In the genomic region with DNA sequence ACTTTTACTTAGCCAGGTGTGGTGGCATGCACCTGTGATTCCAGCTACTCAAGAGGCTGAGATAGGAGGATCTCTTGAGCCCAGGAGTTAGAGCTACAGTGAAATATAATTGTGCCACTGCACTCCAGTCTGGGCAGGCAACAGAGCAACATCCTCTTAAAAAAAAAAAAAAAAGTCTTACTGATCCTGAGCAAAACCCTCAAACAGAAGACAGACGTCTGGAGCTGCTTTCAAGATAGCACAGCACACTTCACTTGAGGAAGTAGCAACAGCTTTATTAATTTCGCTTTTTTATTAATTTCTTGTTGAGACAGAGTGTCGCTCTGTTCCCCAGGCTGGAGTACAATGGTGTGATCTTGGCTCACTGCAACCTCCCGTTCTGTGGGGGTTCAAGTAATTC, we compare ENCODE assay signal across 39 cellular contexts. TPM values are rescaled to one million over a fixed set of nuclear protein-coding genes. Genes with fewer than 3 reads are reported as not detected.
A peak's percentile ranks its signal among the peaks of the same experiment; 100 is the strongest.
DNase-seq lines count a peak whose midpoint lies in the region; ATAC-seq, FAIRE-seq and TF ChIP-seq lines count a peak whose summit lies in the region.
"Had no signal": no experiment of that assay in that cellular context is flagged by ENCODE, and none has a peak within 500 bp of the region (broad histone marks: within the 10 kb centered on the region; RNA-seq: fewer than 3 reads in every experiment).

No MANE protein-coding gene starts in this region.

- H3K27ac ChIP-seq in ovary, result no peak overlapping the region
- H3K27ac ChIP-seq: brain microvascular endothelial cell, esophagus muscularis mucosa, prostate gland had no signal

- no peaks in the 10 kb centered on the region for H3K27me3 Mint-ChIP-seq in activated B cell treated with CpG ODN at 0.5 μM for 24 hours
- H3K27me3 Mint-ChIP-seq in stimulated activated naive B cell treated with anti-CD40 and anti-IgM and Interleukin-4, amounts not matched to agents 10 μg/mL and 1 μg/mL and 100 μg/mL, for 72 hours, result no peaks in the 10 kb centered on the region
- H3K27me3 Mint-ChIP-seq: activated CD4-positive, alpha-beta T cell treated with anti-CD3 and anti-CD28 coated beads, Interleukin-2, amount 10 ng/mL, durations not matched to agents 24 days and 14 days; activated naive CD4-positive, alpha-beta T cell treated with anti-CD3 and anti-CD28 coated beads, Interleukin-2, amount 50 U/mL, for 24 hours; naive thymus-derived CD8-positive, alpha-beta T cell had no signal

- peak overlapping the region; percentile 80 for H3K27ac Mint-ChIP-seq in activated B cell treated with CpG ODN at 0.5 μM for 24 hours
- peak overlapping the region; percentile 69 for H3K27ac Mint-ChIP-seq in stimulated activated naive B cell treated with anti-CD40 and anti-IgM and Interleukin-4, amounts not matched to agents 10 μg/mL and 1 μg/mL and 100 μg/mL, for 72 hours
- H3K27ac Mint-ChIP-seq: activated CD4-positive, alpha-beta T cell treated with anti-CD3 and anti-CD28 coated beads, Interleukin-2, amount 10 ng/mL, durations not matched to agents 24 days and 14 days; activated naive CD4-positive, alpha-beta T cell treated with anti-CD3 and anti-CD28 coated beads, Interleukin-2, amount 50 U/mL, for 24 hours; activated T-helper 2 cell treated with anti-CD3 and anti-CD28 coated beads, Interferon-gamma antibody, Interleukin-2, Interleukin-4, amounts not matched to agents 10 μg/mL and 5 μg/mL and 100 μg/mL, durations not matched to agents 14 hours and 24 hours and 36 hours; mesothelial cell of epicardium; naive thymus-derived CD8-positive, alpha-beta T cell had no signal

- peaks cover 38% of the 10 kb centered on the region for H3K36me3 Mint-ChIP-seq in activated B cell treated with CpG ODN at 0.5 μM for 24 hours (ENCODE audit: low read depth)
- peaks cover 52 to 73% of the 10 kb centered on the region in 2 donors for H3K36me3 Mint-ChIP-seq in stimulated activated naive B cell treated with anti-CD40 and anti-IgM and Interleukin-4, amounts not matched to agents 10 μg/mL and 1 μg/mL and 100 μg/mL, for 72 hours

- TF ChIP-seq CTCF in activated B cell treated with CpG ODN at 0.5 μM for 24 hours (IDR thresholded peaks at IDR 0.05) (no peak), ovary (IDR thresholded peaks at IDR 0.05) (no peak)

- no peaks in the 10 kb centered on the region for H3K27me3 ChIP-seq in ovary
- H3K27me3 ChIP-seq: brain microvascular endothelial cell, dorsolateral prefrontal cortex, esophagus muscularis mucosa had no signal

- no peaks in the 10 kb centered on the region for H3K9me3 Mint-ChIP-seq in activated B cell treated with CpG ODN at 0.5 μM for 24 hours
- H3K9me3 Mint-ChIP-seq in stimulated activated naive B cell treated with anti-CD40 and anti-IgM and Interleukin-4, amounts not matched to agents 10 μg/mL and 1 μg/mL and 100 μg/mL, for 72 hours, result peaks cover 3 to 5% of the 10 kb centered on the region in 2 donors
- H3K9me3 Mint-ChIP-seq: activated CD4-positive, alpha-beta T cell treated with anti-CD3 and anti-CD28 coated beads, Interleukin-2, amount 10 ng/mL, durations not matched to agents 24 days and 14 days; activated naive CD4-positive, alpha-beta T cell treated with anti-CD3 and anti-CD28 coated beads, Interleukin-2, amount 50 U/mL, for 24 hours; activated T-helper 2 cell treated with anti-CD3 and anti-CD28 coated beads, Interferon-gamma antibody, Interleukin-2, Interleukin-4, amounts not matched to agents 10 μg/mL and 5 μg/mL and 100 μg/mL, durations not matched to agents 14 hours and 24 hours and 36 hours; mesothelial cell of epicardium; naive thymus-derived CD8-positive, alpha-beta T cell; T-helper 2 cell treated with Interferon-gamma antibody and Interleukin-4, amounts not matched to agents 5 μg/mL and 100 μg/mL, for 36 hours had no signal

- peaks cover 61% of the 10 kb centered on the region for H3K4me1 Mint-ChIP-seq in activated B cell treated with CpG ODN at 0.5 μM for 24 hours
- H3K4me1 Mint-ChIP-seq in stimulated activated naive B cell treated with anti-CD40 and anti-IgM and Interleukin-4, amounts not matched to agents 10 μg/mL and 1 μg/mL and 100 μg/mL, for 72 hours, result peaks cover 27 to 55% of the 10 kb centered on the region in 2 donors
- H3K4me1 Mint-ChIP-seq: mesothelial cell of epicardium had no signal

- H3K4me3 Mint-ChIP-seq in activated B cell treated with CpG ODN at 0.5 μM for 24 hours, result peak overlapping the region; percentile 53
- no peak overlapping the region for H3K4me3 Mint-ChIP-seq in stimulated activated naive B cell treated with anti-CD40 and anti-IgM and Interleukin-4, amounts not matched to agents 10 μg/mL and 1 μg/mL and 100 μg/mL, for 72 hours
- H3K4me3 Mint-ChIP-seq: activated CD4-positive, alpha-beta T cell treated with anti-CD3 and anti-CD28 coated beads, Interleukin-2, amount 10 ng/mL, durations not matched to agents 24 days and 14 days; activated naive CD4-positive, alpha-beta T cell treated with anti-CD3 and anti-CD28 coated beads, Interleukin-2, amount 50 U/mL, for 24 hours; mesothelial cell of epicardium; naive thymus-derived CD8-positive, alpha-beta T cell; T-helper 2 cell treated with Interferon-gamma antibody and Interleukin-4, amounts not matched to agents 5 μg/mL and 100 μg/mL, for 36 hours had no signal

- CTCF ChIA-PET in activated B cell treated with CpG ODN at 0.5 μM for 24 hours (lab: Charles Lee), result interaction anchor here (1.2 kb wide), 1 partner anchor 19 kb away, joined by 3 read pairs; no protein-coding TSS in a partner anchor

- H3K4me3 ChIP-seq in ovary, result no peak overlapping the region
- H3K4me3 ChIP-seq: dorsolateral prefrontal cortex, esophagus muscularis mucosa, prostate gland had no signal

- peak; percentile 8 for FAIRE-seq in GM19239 (lab: Jason Lieb, UNC)
- FAIRE-seq: endometrium, keratinocyte had no signal

- H3K9me3 ChIP-seq in ovary, result no peaks in the 10 kb centered on the region
- H3K9me3 ChIP-seq: esophagus muscularis mucosa, prostate gland had no signal

- no peak for DNase-seq in GM19239 (ENCODE audit: insufficient read length, low spot score)
- DNase-seq in NOMO-1 (lab: John Stamatoyannopoulos, UW; ENCODE audit: unreplicated experiment in 2 of 2), result peak; percentile 45 to 63
- DNase-seq in activated B cell treated with CpG ODN at 0.5 μM for 24 hours, result no peak
- no peak for DNase-seq in stimulated activated naive B cell treated with anti-CD40 and anti-IgM and Interleukin-4, amounts not matched to agents 10 μg/mL and 1 μg/mL and 100 μg/mL, for 72 hours
- no peak for DNase-seq in ovary
- no peak for DNase-seq in stimulated activated CD4-positive, alpha-beta T cell treated with anti-CD3 and anti-CD28 coated beads, Interleukin-15, amount 100 ng/mL, for 24 hours
- DNase-seq: activated CD4-positive, alpha-beta T cell treated with anti-CD3 and anti-CD28 coated beads, Interleukin-2, amount 10 ng/mL, durations not matched to agents 24 days and 14 days; activated CD8-positive, alpha-beta memory T cell treated with anti-CD3 and anti-CD28 coated beads for 24 hours; activated T-cell treated with anti-CD3 and anti-CD28 coated beads for 4 hours; amygdala; brain microvascular endothelial cell; C1 segment of cervical spinal cord; DMS79; dorsolateral prefrontal cortex; foreskin fibroblast; GDM1; GOT3; head of caudate nucleus; left ventricle myocardium superior; naive thymus-derived CD8-positive, alpha-beta T cell; NCI-H1048; NCI-H1694; NCI-H446; NCI-H748 treated with DMSO at 0.1 percent for 48 hours; nucleus accumbens; stimulated activated CD4-positive, alpha-beta T cell treated with anti-CD3 and anti-CD28 coated beads, Interleukin-12 subunit alpha, Interleukin-12 subunit beta, amount 100 ng/mL, for 4 hours; stimulated activated CD4-positive, alpha-beta T cell treated with anti-CD3 and anti-CD28 coated beads, Interleukin-4, amount 100 ng/mL, for 1 hour; trophoblast cell had no signal

- TF ChIP-seq POLR2A in ovary (IDR thresholded peaks at IDR 0.05), result no peak

- TF ChIP-seq EP300 in ovary (IDR thresholded peaks at IDR 0.05), result no peak

- POLR2A ChIA-PET in activated B cell treated with CpG ODN at 0.5 μM for 24 hours (lab: Charles Lee), result interaction anchor here (0.7 to 8.8 kb wide), 6 partner anchors 8 to 67 kb away, joined by 3 to 209 read pairs (median 6); a partner anchor contains a TSS

- 83 to 88% (median 86%) methylated on average over 4 of the region's 4 CpGs for WGBS in ovary, 3 donors

- no peaks in the 10 kb centered on the region for H3K4me1 ChIP-seq in ovary (ENCODE audit: insufficient read depth)
- H3K4me1 ChIP-seq: esophagus muscularis mucosa, prostate gland had no signal

- H3K36me3 ChIP-seq in ovary, result no peaks in the 10 kb centered on the region

- ATAC-seq in activated B cell treated with CpG ODN at 0.5 μM for 24 hours (ENCODE audit: low read depth), result peak; percentile 8
- no peak for ATAC-seq in stimulated activated naive B cell treated with anti-CD40 and anti-IgM and Interleukin-4, amounts not matched to agents 10 μg/mL and 1 μg/mL and 100 μg/mL, for 72 hours (replicated peaks)
- no peak for ATAC-seq in activated CD4-positive, CD25-positive, alpha-beta regulatory T cell treated with anti-CD3 and anti-CD28 coated beads, Interleukin-2, amount 50 U/mL, for 24 hours
- ATAC-seq: left ventricle myocardium superior; naive thymus-derived CD8-positive, alpha-beta T cell; sciatic nerve; SK-N-SH treated with all-trans-retinoic acid at 6 μM for 48 hours had no signal

- intact Hi-C loops in activated B cell treated with CpG ODN at 0.5 μM for 24 hours (cut with micrococcal nuclease) (loop anchor here (2.0 kb wide), 1 partner anchor 68 kb away; a partner anchor contains a TSS), ovary (cut with DNase I) (no loop called here)

RNA-seq across cellular contexts. Expression of a gene that starts 10.2 kb away (rescaled TPM):
- total RNA-seq in activated B cell treated with CpG ODN at 0.5 μM for 24 hours (264 and 281 TPM in 2 replicates), ovary (100 to 1,000 TPM in 1 of 7 donors, 10 to 100 TPM in 6; 27.1 to 111 (median 83.3) TPM)
- 100 to 1,000 TPM in 1 of 2 donors, 10 to 100 TPM in 1; 36.3 to 141 TPM for polyA plus RNA-seq in ovary

RNA-seq across cellular contexts. Expression of a gene that starts 36.6 kb away (rescaled TPM):
- total RNA-seq in activated B cell treated with CpG ODN at 0.5 μM for 24 hours (24.9 and 27.5 TPM in 2 replicates), ovary (10 to 100 TPM; 11.1 to 29.0 (median 18.5) TPM)
- polyA plus RNA-seq in ovary, result 10 to 100 TPM in 1 of 2 donors, 1 to 10 TPM in 1; 9.5 to 26.7 TPM

RNA-seq across cellular contexts. Expression of a gene that starts 37.0 kb away (rescaled TPM):
- total RNA-seq in activated B cell treated with CpG ODN at 0.5 μM for 24 hours (47.9 and 52.2 TPM in 2 replicates), ovary (10 to 100 TPM; 45.2 to 67.4 (median 54.0) TPM)
- polyA plus RNA-seq in ovary, result 10 to 100 TPM; 13.8 to 55.1 TPM

Comparison
In these comparisons a context has a peak if more than half of its experiments do, and no peak if none do; other contexts are left out.
1. DNase-seq: peak in NOMO-1 (2 of 2); none in GM19239 (single experiment), activated B cell treated with CpG ODN at 0.5 μM for 24 hours (single experiment), stimulated activated naive B cell treated with anti-CD40 and anti-IgM and Interleukin-4, amounts not matched to agents 10 μg/mL and 1 μg/mL and 100 μg/mL, for 72 hours (single experiment), ovary (0 of 5) and stimulated activated CD4-positive, alpha-beta T cell treated with anti-CD3 and anti-CD28 coated beads, Interleukin-15, amount 100 ng/mL, for 24 hours (single experiment).